ENCODE assay signal across 8 cellular contexts in the genomic region with DNA sequence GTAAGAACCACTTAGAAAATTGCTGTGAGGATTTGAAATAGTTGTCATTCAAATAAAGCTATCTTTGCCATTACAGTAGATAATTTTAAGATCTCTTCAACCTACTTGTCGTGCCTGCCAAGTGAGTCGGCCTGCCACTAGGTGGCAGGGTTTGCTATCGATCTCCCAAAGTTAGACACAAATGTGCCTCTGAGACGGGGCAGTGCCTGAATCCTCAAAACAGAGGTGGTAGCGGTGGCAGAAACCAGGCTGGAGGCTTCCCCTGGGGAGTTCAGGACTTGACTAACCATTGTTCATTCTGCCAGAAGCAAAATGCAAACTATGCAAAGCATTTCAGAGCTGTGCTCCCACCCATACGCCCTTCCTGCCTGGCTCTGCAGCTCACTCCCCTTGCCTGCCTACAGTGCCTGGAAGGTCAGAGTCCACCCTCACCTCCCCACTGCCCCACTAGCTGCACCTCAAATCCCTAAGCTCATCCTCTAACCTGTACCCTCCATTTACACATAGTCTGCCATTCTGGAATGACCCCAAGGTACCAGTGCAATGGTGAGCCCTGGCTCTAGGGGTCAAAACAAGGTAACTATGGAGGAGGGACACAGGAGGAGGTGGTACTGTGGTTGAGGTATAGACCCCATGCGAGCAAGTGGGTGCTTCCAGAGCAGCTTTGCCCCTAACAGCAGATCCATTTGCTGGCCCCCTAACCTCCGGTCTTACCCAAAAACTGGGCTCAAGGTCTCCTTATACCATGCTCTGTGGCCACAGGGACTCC.
DNase-seq lines count a peak whose midpoint lies in the region; ATAC-seq and TF ChIP-seq lines count a peak whose summit lies in the region.

No MANE protein-coding gene starts in this region.

- H3K4me3 ChIP-seq in BE2C (ENCODE audit: low read depth, low read length) (no peak overlapping the region), dorsolateral prefrontal cortex (no peak overlapping the region)

- peak; percentile 75 for DNase-seq in BE2C
- DNase-seq in NCI-H446 treated with DMSO at 0.1 percent for 48 hours (lab: John Stamatoyannopoulos, UW) = peak; percentile 32
- peak; percentile 77 for DNase-seq in activated CD4-positive, alpha-beta T cell treated with anti-CD3 and anti-CD28 coated beads, Interleukin-2, amount 10 ng/mL, durations not matched to agents 24 days and 14 days
- peak in 9 of 10 donors; percentile 62 to 87 (median 81) for DNase-seq in dorsolateral prefrontal cortex
- peak; percentile 76 to 83 for DNase-seq in lung microvascular endothelial cell (ENCODE audit: low read depth in 2 of 2)
- peak; percentile 39 for DNase-seq in stimulated activated CD8-positive, alpha-beta memory T cell treated with anti-CD3 and anti-CD28 coated beads, Interleukin-15, amount 100 ng/mL, for 24 hours (ENCODE audit: low read depth)

- no peaks in the 10 kb centered on the region for H3K9me3 ChIP-seq in BE2C

- peak; percentile 73 for TF ChIP-seq CTCF in BE2C (IDR thresholded peaks at IDR 0.05; ENCODE audit: low read depth, low read length)
- peak; percentile 55 to 93 (median 83) for TF ChIP-seq CTCF in dorsolateral prefrontal cortex (IDR thresholded peaks at IDR 0.05 in 54 of 56, conservative IDR thresholded peaks at IDR 0.05 in 2 of 56; ENCODE audit: low read depth in 1 of 56, partially characterized antibody in 56 of 56)

- H3K27ac ChIP-seq in dorsolateral prefrontal cortex = no peak overlapping the region

- no peaks in the 10 kb centered on the region for H3K9me3 Mint-ChIP-seq in activated CD4-positive, alpha-beta T cell treated with anti-CD3 and anti-CD28 coated beads, Interleukin-2, amount 10 ng/mL, durations not matched to agents 24 days and 14 days

- peaks cover 10% of the 10 kb centered on the region for H3K4me1 Mint-ChIP-seq in activated CD4-positive, alpha-beta T cell treated with anti-CD3 and anti-CD28 coated beads, Interleukin-2, amount 10 ng/mL, durations not matched to agents 24 days and 14 days

- intact Hi-C loops in activated CD4-positive, alpha-beta T cell treated with anti-CD3 and anti-CD28 coated beads, Interleukin-2, amount 10 ng/mL, durations not matched to agents 24 days and 14 days (cut with micrococcal nuclease) = loop anchor here (1.0 to 5.0 kb wide), 3 partner anchors 42 to 243 kb away; no protein-coding TSS in a partner anchor
- intact Hi-C loops in dorsolateral prefrontal cortex (cut with DNase I) = loop anchor here in 1 of 2 donors (2.0 to 5.0 kb wide), 2 partner anchors 62 to 242 kb away; no protein-coding TSS in a partner anchor

- no peak overlapping the region for H3K4me3 Mint-ChIP-seq in activated CD4-positive, alpha-beta T cell treated with anti-CD3 and anti-CD28 coated beads, Interleukin-2, amount 10 ng/mL, durations not matched to agents 24 days and 14 days

- H3K27ac Mint-ChIP-seq in activated CD4-positive, alpha-beta T cell treated with anti-CD3 and anti-CD28 coated beads, Interleukin-2, amount 10 ng/mL, durations not matched to agents 24 days and 14 days = no peak overlapping the region

- ATAC-seq in GM19023 (IDR thresholded peaks at IDR 0.05; ENCODE audit: unreplicated experiment) (peak; percentile 76), HG03175 (IDR thresholded peaks at IDR 0.05; ENCODE audit: unreplicated experiment) (peak; percentile 76)

- peaks cover 6% of the 10 kb centered on the region; the same call in 1 of the 2 replicates for H3K4me1 ChIP-seq in BE2C

- no peaks in the 10 kb centered on the region for H3K36me3 ChIP-seq in BE2C

- H3K27me3 ChIP-seq in BE2C (no peaks in the 10 kb centered on the region), dorsolateral prefrontal cortex (no peaks in the 10 kb centered on the region)

- H3K36me3 Mint-ChIP-seq in activated CD4-positive, alpha-beta T cell treated with anti-CD3 and anti-CD28 coated beads, Interleukin-2, amount 10 ng/mL, durations not matched to agents 24 days and 14 days (ENCODE audit: low read depth) = no peaks in the 10 kb centered on the region

- H3K27me3 Mint-ChIP-seq in activated CD4-positive, alpha-beta T cell treated with anti-CD3 and anti-CD28 coated beads, Interleukin-2, amount 10 ng/mL, durations not matched to agents 24 days and 14 days = no peaks in the 10 kb centered on the region
